ENCODE assay signal across 22 cellular contexts in genomic region chr20:53316221-53316937, GRCh38.
A peak's percentile ranks its signal among the peaks of the same experiment; 100 is the strongest.
DNase-seq lines count a peak whose midpoint lies in the region; ATAC-seq and TF ChIP-seq lines count a peak whose summit lies in the region.
"Had no signal": no experiment of that assay in that cellular context is flagged by ENCODE, and none has a peak within 500 bp of the region (broad histone marks: within the 10 kb centered on the region; RNA-seq: fewer than 3 reads in every experiment).

No MANE protein-coding gene starts in this region.

- peaks cover 5 to 6% of the 10 kb centered on the region in 2 donors for H3K36me3 Mint-ChIP-seq in activated T-cell treated with anti-CD3 and anti-CD28 coated beads, Interleukin-2, amount 50 U/mL, for 72 hours (ENCODE audit: insufficient read depth in 2 of 2)
- peaks cover 10% of the 10 kb centered on the region for H3K36me3 Mint-ChIP-seq in activated T-cell treated with anti-CD3 and anti-CD28 coated beads, Interleukin-2, amount 50 U/mL, for 4 hours (ENCODE audit: insufficient read depth)
- H3K36me3 Mint-ChIP-seq: CD8-positive, alpha-beta memory T cell; IgD-negative memory B cell had no signal

- no peaks in the 10 kb centered on the region for H3K4me1 ChIP-seq in MM.1S (ENCODE audit: low read length)
- no peaks in the 10 kb centered on the region for H3K4me1 ChIP-seq in Karpas-422 (ENCODE audit: low read length)
- H3K4me1 ChIP-seq: BLaER1 treated with 17β-estradiol and CSF1 and Interleukin-3, amounts not matched to agents 10 nM and 100 nM had no signal

- H3K9me2 ChIP-seq in MM.1S (replicated peaks; ENCODE audit: insufficient read depth, low read length) = no peaks in the 10 kb centered on the region
- H3K9me2 ChIP-seq in Karpas-422 (replicated peaks; ENCODE audit: insufficient read depth, low read length) = no peaks in the 10 kb centered on the region

- no peaks in the 10 kb centered on the region for H3K36me3 ChIP-seq in MM.1S (replicated peaks; ENCODE audit: insufficient read depth, low read length)
- no peaks in the 10 kb centered on the region for H3K36me3 ChIP-seq in Karpas-422 (ENCODE audit: insufficient read depth, low read length)
- H3K36me3 ChIP-seq: BLaER1 treated with 17β-estradiol and CSF1 and Interleukin-3, amounts not matched to agents 10 nM and 100 nM had no signal

- no peak overlapping the region for H3K4me3 ChIP-seq in MM.1S (ENCODE audit: low read length)
- H3K4me3 ChIP-seq in Karpas-422 (ENCODE audit: low read length) = no peak overlapping the region
- H3K4me3 ChIP-seq: BLaER1 treated with 17β-estradiol and CSF1 and Interleukin-3, amounts not matched to agents 10 nM and 100 nM; GM12878; PC-9 had no signal

- TF ChIP-seq CTCF in MM.1S (IDR thresholded peaks at IDR 0.05; ENCODE audit: low read length) = no peak

- H3K9me3 Mint-ChIP-seq in activated T-cell treated with anti-CD3 and anti-CD28 coated beads, Interleukin-2, amount 50 U/mL, for 72 hours = peaks cover 0 to 7% of the 10 kb centered on the region in 2 donors
- H3K9me3 Mint-ChIP-seq in activated T-cell treated with anti-CD3 and anti-CD28 coated beads, Interleukin-2, amount 50 U/mL, for 4 hours = peaks cover 3% of the 10 kb centered on the region
- H3K9me3 Mint-ChIP-seq: CD8-positive, alpha-beta memory T cell had no signal

- H3K27me3 Mint-ChIP-seq in activated T-cell treated with anti-CD3 and anti-CD28 coated beads, Interleukin-2, amount 50 U/mL, for 72 hours (ENCODE audit: low read depth) = no peaks in the 10 kb centered on the region
- no peaks in the 10 kb centered on the region for H3K27me3 Mint-ChIP-seq in activated T-cell treated with anti-CD3 and anti-CD28 coated beads, Interleukin-2, amount 50 U/mL, for 4 hours (ENCODE audit: low read depth)

- H3K27me3 ChIP-seq in MM.1S (replicated peaks; ENCODE audit: insufficient read depth, low read length) (no peaks in the 10 kb centered on the region), Karpas-422 (ENCODE audit: low read length) (no peaks in the 10 kb centered on the region)
- H3K27me3 ChIP-seq: BLaER1 treated with 17β-estradiol and CSF1 and Interleukin-3, amounts not matched to agents 10 nM and 100 nM had no signal

- no peaks in the 10 kb centered on the region for H3K9me3 ChIP-seq in MM.1S (replicated peaks; ENCODE audit: insufficient read depth, low read length)
- H3K9me3 ChIP-seq in Karpas-422 (ENCODE audit: low read length) = peaks cover 23% of the 10 kb centered on the region

- H3K4me1 Mint-ChIP-seq in activated T-cell treated with anti-CD3 and anti-CD28 coated beads, Interleukin-2, amount 50 U/mL, for 72 hours (ENCODE audit: low read depth) = peaks cover 10% of the 10 kb centered on the region
- peaks cover 8% of the 10 kb centered on the region for H3K4me1 Mint-ChIP-seq in activated T-cell treated with anti-CD3 and anti-CD28 coated beads, Interleukin-2, amount 50 U/mL, for 4 hours (ENCODE audit: low read depth)
- H3K4me1 Mint-ChIP-seq: IgD-negative memory B cell had no signal

- H2AFZ ChIP-seq in MM.1S (ENCODE audit: low read length) (no peak overlapping the region), Karpas-422 (ENCODE audit: low read length) (no peak overlapping the region)
- H2AFZ ChIP-seq: PC-9 had no signal

- H3K4me3 Mint-ChIP-seq in activated T-cell treated with anti-CD3 and anti-CD28 coated beads, Interleukin-2, amount 50 U/mL, for 72 hours = peak overlapping the region in 1 of 2 donors; percentile 20
- H3K4me3 Mint-ChIP-seq in activated T-cell treated with anti-CD3 and anti-CD28 coated beads, Interleukin-2, amount 50 U/mL, for 4 hours = no peak overlapping the region
- H3K4me3 Mint-ChIP-seq: CD8-positive, alpha-beta memory T cell; H9; IgD-negative memory B cell had no signal

- no peaks in the 10 kb centered on the region for H3K79me2 ChIP-seq in MM.1S (ENCODE audit: low read length)
- H3K79me2 ChIP-seq in Karpas-422 (ENCODE audit: low read length) = no peaks in the 10 kb centered on the region

- H3K27ac ChIP-seq in MM.1S (ENCODE audit: low read length) (no peak overlapping the region), Karpas-422 (ENCODE audit: low read length) (no peak overlapping the region)
- H3K27ac ChIP-seq: BLaER1 treated with 17β-estradiol and CSF1 and Interleukin-3, amounts not matched to agents 10 nM and 100 nM; PC-9 had no signal

- DNase-seq in activated T-cell treated with anti-CD3 and anti-CD28 coated beads, Interleukin-2, amount 50 U/mL, for 72 hours = no peak
- no peak for DNase-seq in activated T-cell treated with anti-CD3 and anti-CD28 coated beads, Interleukin-2, amount 50 U/mL, for 4 hours
- DNase-seq in astrocyte of the hippocampus (ENCODE audit: low read depth, low spot score) (peak; percentile 17), kidney tubule cell (ENCODE audit: low spot score) (peak; percentile 45), NCI-H128 (lab: John Stamatoyannopoulos, UW; ENCODE audit: unreplicated experiment) (no peak), MM.1S (no peak), mucosa of gallbladder (ENCODE audit: low spot score) (no peak), Karpas-422 (no peak)
- DNase-seq: CD8-positive, alpha-beta memory T cell; DMS 273 treated with DMSO at 0.1 percent for 48 hours; GDM1; H9; MV-4-11; NCI-H1436; NCI-H2029; NCI-H2171; NCI-H446 treated with DMSO at 0.1 percent for 48 hours; PC-9 had no signal

- ATAC-seq in activated T-cell treated with anti-CD3 and anti-CD28 coated beads, Interleukin-2, amount 50 U/mL, for 72 hours (replicated peaks in 1 of 2) = peak; percentile 75 to 84
- ATAC-seq in activated T-cell treated with anti-CD3 and anti-CD28 coated beads, Interleukin-2, amount 50 U/mL, for 4 hours = no peak
- ATAC-seq: GM12878, Right ventricle myocardium inferior had no signal

- H3K9ac ChIP-seq in MM.1S (ENCODE audit: low read length) (no peak overlapping the region), Karpas-422 (ENCODE audit: low read length) (no peak overlapping the region)
- H3K9ac ChIP-seq: BLaER1 treated with 17β-estradiol and CSF1 and Interleukin-3, amounts not matched to agents 10 nM and 100 nM had no signal

- peak overlapping the region; percentile 41 for H3K27ac Mint-ChIP-seq in activated T-cell treated with anti-CD3 and anti-CD28 coated beads, Interleukin-2, amount 50 U/mL, for 72 hours

- H3F3A ChIP-seq in MM.1S (ENCODE audit: insufficient read depth, low read length) = no peaks in the 10 kb centered on the region

- H3K4me2 ChIP-seq in MM.1S (ENCODE audit: low read depth, low read length) (no peak overlapping the region), Karpas-422 (ENCODE audit: low read depth, low read length, poor library complexity, severe bottlenecking) (no peak overlapping the region)
- H3K4me2 ChIP-seq: BLaER1 treated with 17β-estradiol and CSF1 and Interleukin-3, amounts not matched to agents 10 nM and 100 nM; PC-9 had no signal

- H4K20me1 ChIP-seq in MM.1S (ENCODE audit: insufficient read depth, low read length) (no peaks in the 10 kb centered on the region), Karpas-422 (ENCODE audit: insufficient read depth, low read depth, low read length) (no peaks in the 10 kb centered on the region)
- H4K20me1 ChIP-seq: BLaER1 treated with 17β-estradiol and CSF1 and Interleukin-3, amounts not matched to agents 10 nM and 100 nM had no signal

Comparison
In these comparisons a context has a peak if more than half of its experiments do, and no peak if none do; other contexts are left out.
1. ATAC-seq: peak in activated T-cell treated with anti-CD3 and anti-CD28 coated beads, Interleukin-2, amount 50 U/mL, for 72 hours (2 of 2); none in activated T-cell treated with anti-CD3 and anti-CD28 coated beads, Interleukin-2, amount 50 U/mL, for 4 hours (0 of 2).
2. DNase-seq: peak in astrocyte of the hippocampus (single experiment) and kidney tubule cell (single experiment); none in activated T-cell treated with anti-CD3 and anti-CD28 coated beads, Interleukin-2, amount 50 U/mL, for 72 hours (0 of 2), activated T-cell treated with anti-CD3 and anti-CD28 coated beads, Interleukin-2, amount 50 U/mL, for 4 hours (single experiment), NCI-H128 (single experiment), MM.1S (single experiment), mucosa of gallbladder (single experiment) and Karpas-422 (single experiment).